In the genomic region with DNA sequence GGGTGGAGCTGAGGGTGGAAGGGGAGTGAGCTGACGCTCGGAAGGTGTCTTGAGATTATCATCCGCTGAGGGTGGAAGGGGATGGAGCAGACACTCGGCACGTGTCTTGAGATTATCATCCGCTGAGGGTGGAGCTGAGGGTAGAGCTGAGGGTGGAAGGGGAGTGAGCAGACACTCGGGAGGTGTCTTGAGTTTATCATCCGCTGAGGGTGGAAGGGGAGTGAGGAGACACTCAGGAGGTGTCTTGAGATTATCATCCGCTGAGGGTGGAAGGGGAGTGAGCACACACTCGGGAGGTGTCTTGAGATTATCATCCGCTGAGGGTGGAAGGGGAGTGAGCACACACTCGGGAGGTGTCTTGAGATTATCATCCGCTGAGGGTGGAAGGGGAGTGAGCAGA, we compare ENCODE assay signal across 8 cellular contexts. TPM values are rescaled to one million over a fixed set of nuclear protein-coding genes. Genes with fewer than 3 reads are reported as not detected.
DNase-seq lines count a peak whose midpoint lies in the region; ATAC-seq lines count a peak whose summit lies in the region.
"Not testable (repeated sequence)": the region's sequence is repeated elsewhere in the genome, so short reads cannot be mapped to it uniquely, and the experiment has no call there.

No MANE protein-coding gene starts in this region.

- H3K9me3 Mint-ChIP-seq in CD4-positive, CD25-positive, alpha-beta regulatory T cell; T-helper 1 cell treated with Interleukin-12 subunit alpha and Interleukin-12 subunit beta and Interleukin-4 antibody, amounts not matched to agents 30 μg/mL and 1 μg/mL, for 36 hours; activated CD4-positive, alpha-beta memory T cell treated with anti-CD3 and anti-CD28 coated beads for 36 hours; activated naive CD4-positive, alpha-beta T cell treated with anti-CD3 and anti-CD28 coated beads for 36 hours; dendritic cell treated with granulocyte-macrophage colony-stimulating factor and Interleukin-4, amounts not matched to agents 40 ng/mL and 50 ng/mL, for 4 days; naive thymus-derived CD4-positive, alpha-beta T cell: not testable (repeated sequence)

- not testable (repeated sequence) for H3K27me3 ChIP-seq in CD4-positive, CD25-positive, alpha-beta regulatory T cell (ENCODE audit: control insufficient read depth, insufficient read depth, low read length); H7 (ENCODE audit: control insufficient read depth, insufficient read depth, low read length); naive thymus-derived CD4-positive, alpha-beta T cell (ENCODE audit: control insufficient read depth in 2 of 2, insufficient read depth in 2 of 2, low read length in 2 of 2)

- H3K4me3 Mint-ChIP-seq in CD4-positive, CD25-positive, alpha-beta regulatory T cell = peak overlapping the region in 2 of 4 donors; percentile 56 to 69
- H3K4me3 Mint-ChIP-seq in T-helper 1 cell treated with Interleukin-12 subunit alpha and Interleukin-12 subunit beta and Interleukin-4 antibody, amounts not matched to agents 30 μg/mL and 1 μg/mL, for 36 hours = peak overlapping the region; percentile 81
- peak overlapping the region; percentile 59 for H3K4me3 Mint-ChIP-seq in activated CD4-positive, alpha-beta memory T cell treated with anti-CD3 and anti-CD28 coated beads for 36 hours
- H3K4me3 Mint-ChIP-seq in activated naive CD4-positive, alpha-beta T cell treated with anti-CD3 and anti-CD28 coated beads for 36 hours = peak overlapping the region; percentile 70
- H3K4me3 Mint-ChIP-seq in dendritic cell treated with granulocyte-macrophage colony-stimulating factor and Interleukin-4, amounts not matched to agents 40 ng/mL and 50 ng/mL, for 4 days = peak overlapping the region; percentile 17
- peak overlapping the region in 6 of 10 donors; percentile 75 to 86 (median 80) for H3K4me3 Mint-ChIP-seq in naive thymus-derived CD4-positive, alpha-beta T cell

- POLR2A ChIA-PET in activated CD4-positive, alpha-beta memory T cell treated with anti-CD3 and anti-CD28 coated beads for 36 hours (lab: Charles Lee) = not testable (repeated sequence)
- POLR2A ChIA-PET in naive thymus-derived CD4-positive, alpha-beta T cell (lab: Charles Lee) = interaction anchor here (0.6 kb wide), 1 partner anchor 668 kb away, joined by 3 read pairs; no protein-coding TSS in a partner anchor

- H3K27me3 Mint-ChIP-seq in CD4-positive, CD25-positive, alpha-beta regulatory T cell; T-helper 1 cell treated with Interleukin-12 subunit alpha and Interleukin-12 subunit beta and Interleukin-4 antibody, amounts not matched to agents 30 μg/mL and 1 μg/mL, for 36 hours (ENCODE audit: low read depth); activated CD4-positive, alpha-beta memory T cell treated with anti-CD3 and anti-CD28 coated beads for 36 hours; activated naive CD4-positive, alpha-beta T cell treated with anti-CD3 and anti-CD28 coated beads for 36 hours (ENCODE audit: low read depth); dendritic cell treated with granulocyte-macrophage colony-stimulating factor and Interleukin-4, amounts not matched to agents 40 ng/mL and 50 ng/mL, for 4 days; naive thymus-derived CD4-positive, alpha-beta T cell: not testable (repeated sequence)

- not testable (repeated sequence) for H3K36me3 ChIP-seq in CD4-positive, CD25-positive, alpha-beta regulatory T cell (ENCODE audit: control insufficient read depth, insufficient read depth, low read length); H7 (replicated peaks; ENCODE audit: control insufficient read depth, insufficient read depth, low read length); naive thymus-derived CD4-positive, alpha-beta T cell (ENCODE audit: control insufficient read depth in 2 of 3, insufficient read depth in 3 of 3, low read length in 3 of 3)

- intact Hi-C loops in activated CD4-positive, alpha-beta memory T cell treated with anti-CD3 and anti-CD28 coated beads for 36 hours (cut with micrococcal nuclease); activated naive CD4-positive, alpha-beta T cell treated with anti-CD3 and anti-CD28 coated beads for 36 hours (cut with micrococcal nuclease); dendritic cell treated with granulocyte-macrophage colony-stimulating factor and Interleukin-4, amounts not matched to agents 40 ng/mL and 50 ng/mL, for 4 days (cut with micrococcal nuclease); naive thymus-derived CD4-positive, alpha-beta T cell (cut with micrococcal nuclease): not testable (repeated sequence)

- CTCF ChIA-PET in activated CD4-positive, alpha-beta memory T cell treated with anti-CD3 and anti-CD28 coated beads for 36 hours (lab: Charles Lee); activated naive CD4-positive, alpha-beta T cell treated with anti-CD3 and anti-CD28 coated beads for 36 hours (lab: Charles Lee); naive thymus-derived CD4-positive, alpha-beta T cell (lab: Charles Lee): not testable (repeated sequence)

- H3K27ac Mint-ChIP-seq in CD4-positive, CD25-positive, alpha-beta regulatory T cell = peak overlapping the region in 1 of 3 donors; percentile 76
- H3K27ac Mint-ChIP-seq in T-helper 1 cell treated with Interleukin-12 subunit alpha and Interleukin-12 subunit beta and Interleukin-4 antibody, amounts not matched to agents 30 μg/mL and 1 μg/mL, for 36 hours = peak overlapping the region; percentile 90
- H3K27ac Mint-ChIP-seq in activated CD4-positive, alpha-beta memory T cell treated with anti-CD3 and anti-CD28 coated beads for 36 hours = peak overlapping the region; percentile 42
- H3K27ac Mint-ChIP-seq in activated naive CD4-positive, alpha-beta T cell treated with anti-CD3 and anti-CD28 coated beads for 36 hours; dendritic cell treated with granulocyte-macrophage colony-stimulating factor and Interleukin-4, amounts not matched to agents 40 ng/mL and 50 ng/mL, for 4 days: not testable (repeated sequence)
- peak overlapping the region in 5 of 9 donors; percentile 77 to 97 (median 93) for H3K27ac Mint-ChIP-seq in naive thymus-derived CD4-positive, alpha-beta T cell

- DNase-seq in CD4-positive, CD25-positive, alpha-beta regulatory T cell = peak in 2 of 3 donors; percentile 9 to 19
- not testable (repeated sequence) for DNase-seq in H7; activated CD4-positive, alpha-beta memory T cell treated with anti-CD3 and anti-CD28 coated beads for 36 hours; activated naive CD4-positive, alpha-beta T cell treated with anti-CD3 and anti-CD28 coated beads for 36 hours
- DNase-seq in naive thymus-derived CD4-positive, alpha-beta T cell = peak in 3 of 9 donors; percentile 12 to 52 (median 28)
- peak in 5 of 6 experiments; percentile 18 to 47 (median 20) for DNase-seq in stimulated activated naive CD4-positive, alpha-beta T cell (lab: John Stamatoyannopoulos, UW)

- H3K9me3 ChIP-seq in CD4-positive, CD25-positive, alpha-beta regulatory T cell (ENCODE audit: control insufficient read depth in 2 of 2, low read length in 2 of 2); naive thymus-derived CD4-positive, alpha-beta T cell (ENCODE audit: control insufficient read depth in 2 of 3, low read length in 3 of 3): not testable (repeated sequence)

- not testable (repeated sequence) for H3K4me1 Mint-ChIP-seq in CD4-positive, CD25-positive, alpha-beta regulatory T cell; T-helper 1 cell treated with Interleukin-12 subunit alpha and Interleukin-12 subunit beta and Interleukin-4 antibody, amounts not matched to agents 30 μg/mL and 1 μg/mL, for 36 hours (ENCODE audit: low read depth); activated CD4-positive, alpha-beta memory T cell treated with anti-CD3 and anti-CD28 coated beads for 36 hours (ENCODE audit: low read depth); activated naive CD4-positive, alpha-beta T cell treated with anti-CD3 and anti-CD28 coated beads for 36 hours (ENCODE audit: low read depth); dendritic cell treated with granulocyte-macrophage colony-stimulating factor and Interleukin-4, amounts not matched to agents 40 ng/mL and 50 ng/mL, for 4 days (ENCODE audit: low read depth); naive thymus-derived CD4-positive, alpha-beta T cell

- H3K4me3 ChIP-seq in CD4-positive, CD25-positive, alpha-beta regulatory T cell (ENCODE audit: low read depth, low read length) = peak overlapping the region; percentile 26
- H3K4me3 ChIP-seq in H7 (ENCODE audit: insufficient read depth, low read depth, low read length) = peak overlapping the region; percentile 3; the same call in 1 of the 2 replicates
- not testable (repeated sequence) for H3K4me3 ChIP-seq in naive thymus-derived CD4-positive, alpha-beta T cell (ENCODE audit: low read length)

- not testable (repeated sequence) for H3K4me1 ChIP-seq in CD4-positive, CD25-positive, alpha-beta regulatory T cell (ENCODE audit: control insufficient read depth, insufficient read depth, low read length, poor library complexity, severe bottlenecking); naive thymus-derived CD4-positive, alpha-beta T cell (ENCODE audit: control insufficient read depth in 2 of 2, insufficient read depth in 2 of 2, low read length in 2 of 2)

- not testable (repeated sequence) for ATAC-seq in CD4-positive, CD25-positive, alpha-beta regulatory T cell (ENCODE audit: low read depth in 2 of 2); naive thymus-derived CD4-positive, alpha-beta T cell

- not testable (repeated sequence) for H3K36me3 Mint-ChIP-seq in CD4-positive, CD25-positive, alpha-beta regulatory T cell; T-helper 1 cell treated with Interleukin-12 subunit alpha and Interleukin-12 subunit beta and Interleukin-4 antibody, amounts not matched to agents 30 μg/mL and 1 μg/mL, for 36 hours (ENCODE audit: low read depth); activated CD4-positive, alpha-beta memory T cell treated with anti-CD3 and anti-CD28 coated beads for 36 hours; activated naive CD4-positive, alpha-beta T cell treated with anti-CD3 and anti-CD28 coated beads for 36 hours (ENCODE audit: low read depth); dendritic cell treated with granulocyte-macrophage colony-stimulating factor and Interleukin-4, amounts not matched to agents 40 ng/mL and 50 ng/mL, for 4 days (ENCODE audit: low read depth); naive thymus-derived CD4-positive, alpha-beta T cell

- peak overlapping the region; percentile 66 for H3K27ac ChIP-seq in CD4-positive, CD25-positive, alpha-beta regulatory T cell (ENCODE audit: insufficient read depth, low read length, poor library complexity, severe bottlenecking)
- peak overlapping the region; percentile 75 for H3K27ac ChIP-seq in naive thymus-derived CD4-positive, alpha-beta T cell (ENCODE audit: low read depth, low read length)

RNA-seq across cellular contexts. Expression of a gene that starts 20.4 kb away (rescaled TPM):
- total RNA-seq in CD4-positive, CD25-positive, alpha-beta regulatory T cell = 411 TPM
- 1 to 10 TPM; 3.2 to 5.2 (median 4.1) TPM for polyA plus RNA-seq in CD4-positive, CD25-positive, alpha-beta regulatory T cell
- 10.7 and 21.8 TPM in 2 replicates for total RNA-seq in H7 (2014; rRNA removed; shearing (Covaris generic))
- total RNA-seq in activated CD4-positive, alpha-beta memory T cell treated with anti-CD3 and anti-CD28 coated beads for 36 hours = 10 to 100 TPM; 85.2 to 92.7 TPM
- total RNA-seq in activated naive CD4-positive, alpha-beta T cell treated with anti-CD3 and anti-CD28 coated beads for 36 hours = 10 to 100 TPM; 91.9 to 94.9 TPM
- total RNA-seq in naive thymus-derived CD4-positive, alpha-beta T cell = 100 to 1,000 TPM; 221 to 409 (median 232) TPM
- polyA plus RNA-seq in naive thymus-derived CD4-positive, alpha-beta T cell = 1 to 10 TPM; 5.1 to 5.3 TPM
